ENCODE assay signal across 1 cellular context in genomic region chr11:58508005-58508404, GRCh38.
TF ChIP-seq lines count a peak whose summit lies in the region.

Gene OR5B21, minus strand, starts transcription at chr11:58508105. Its CDS starts 0 bp downstream, at chr11:58508105.

TF ChIP-seq in IMR-90, 13 proteins besides CTCF, POLR2A, EP300 and RAD21:
- TF ChIP-seq, protein P1, sequence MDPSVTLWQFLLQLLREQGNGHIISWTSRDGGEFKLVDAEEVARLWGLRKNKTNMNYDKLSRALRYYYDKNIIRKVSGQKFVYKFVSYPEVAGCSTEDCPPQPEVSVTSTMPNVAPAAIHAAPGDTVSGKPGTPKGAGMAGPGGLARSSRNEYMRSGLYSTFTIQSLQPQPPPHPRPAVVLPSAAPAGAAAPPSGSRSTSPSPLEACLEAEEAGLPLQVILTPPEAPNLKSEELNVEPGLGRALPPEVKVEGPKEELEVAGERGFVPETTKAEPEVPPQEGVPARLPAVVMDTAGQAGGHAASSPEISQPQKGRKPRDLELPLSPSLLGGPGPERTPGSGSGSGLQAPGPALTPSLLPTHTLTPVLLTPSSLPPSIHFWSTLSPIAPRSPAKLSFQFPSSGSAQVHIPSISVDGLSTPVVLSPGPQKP (IDR thresholded peaks at IDR 0.05; ENCODE audit: borderline replicate concordance, low read depth, low read length) = no peak
- TF ChIP-seq CEBPB (IDR thresholded peaks at IDR 0.05; ENCODE audit: low read depth, low read length) (no peak), MXI1 (IDR thresholded peaks at IDR 0.05; ENCODE audit: borderline replicate concordance, low read depth, low read length) (no peak), SMC3 (IDR thresholded peaks at IDR 0.05; ENCODE audit: low read depth, low read length) (no peak), BHLHE40 (IDR thresholded peaks at IDR 0.05; ENCODE audit: low read depth, low read length) (no peak), NFE2L2 (IDR thresholded peaks at IDR 0.05; ENCODE audit: low read depth, low read length) (no peak), USF2 (IDR thresholded peaks at IDR 0.05; ENCODE audit: low read depth, low read length) (no peak), MAFK (IDR thresholded peaks at IDR 0.05; ENCODE audit: low read depth, low read length) (no peak), MAZ (IDR thresholded peaks at IDR 0.05; ENCODE audit: borderline replicate concordance, low read depth, low read length) (no peak), CHD1 (IDR thresholded peaks at IDR 0.05; ENCODE audit: low read depth, low read length) (no peak), RFX5 (IDR thresholded peaks at IDR 0.05; ENCODE audit: low read depth, low read length) (no peak), RCOR1 (IDR thresholded peaks at IDR 0.05; ENCODE audit: insufficient replicate concordance, low read length) (no peak), FOS (IDR thresholded peaks at IDR 0.05; ENCODE audit: low read depth, low read length) (no peak)
